In genomic region chr18:70426818-70427217, GRCh38 we compare ENCODE assay signal across 19 cellular contexts.
"Had no signal": no experiment of that assay in that cellular context is flagged by ENCODE, and none has a peak within 500 bp of the region (broad histone marks: within the 10 kb centered on the region; RNA-seq: fewer than 3 reads in every experiment).

No MANE protein-coding gene starts in this region.

- H3K4me1 Mint-ChIP-seq: naive B cell; stimulated activated naive B cell treated with anti-CD40 and anti-IgM and Interleukin-4, amounts not matched to agents 10 μg/mL and 1 μg/mL and 100 μg/mL, for 72 hours; stimulated activated naive CD8-positive, alpha-beta T cell treated with anti-CD3 and anti-CD28 coated beads, Interleukin-15, amount 100 ng/mL, for 72 hours had no signal

- H3K27me3 ChIP-seq: esophagus muscularis mucosa, gastrocnemius medialis, right atrium auricular region, sigmoid colon, transverse colon had no signal

- H3K4me3 Mint-ChIP-seq: effector memory CD8-positive, alpha-beta T cell; memory B cell; naive B cell; nephron; stimulated activated naive B cell treated with anti-CD40 and anti-IgM and Interleukin-4, amounts not matched to agents 10 μg/mL and 1 μg/mL and 100 μg/mL, for 72 hours; stimulated activated naive CD8-positive, alpha-beta T cell treated with anti-CD3 and anti-CD28 coated beads, Interleukin-15, amount 100 ng/mL, for 72 hours had no signal

- H3K36me3 Mint-ChIP-seq: memory B cell; naive B cell; stimulated activated naive B cell treated with anti-CD40 and anti-IgM and Interleukin-4, amounts not matched to agents 10 μg/mL and 1 μg/mL and 100 μg/mL, for 72 hours had no signal

- ATAC-seq: effector memory CD8-positive, alpha-beta T cell; gastrocnemius medialis; lower lobe of right lung; stimulated activated naive B cell treated with anti-CD40 and anti-IgM and Interleukin-4, amounts not matched to agents 10 μg/mL and 1 μg/mL and 100 μg/mL, for 72 hours; stimulated activated naive CD8-positive, alpha-beta T cell treated with anti-CD3 and anti-CD28 coated beads, Interleukin-15, amount 100 ng/mL, for 72 hours had no signal

- DNase-seq: effector memory CD8-positive, alpha-beta T cell; gastrocnemius medialis; left ventricle myocardium inferior; lower lobe of right lung; midbrain; naive B cell; sigmoid colon; stimulated activated CD4-positive, alpha-beta T cell treated with anti-CD3 and anti-CD28 coated beads, Interleukin-2, amount 100 ng/mL, for 24 hours; stimulated activated CD4-positive, alpha-beta T cell treated with anti-CD3 and anti-CD28 coated beads, Interleukin-4, amount 100 ng/mL, for 4 hours; stimulated activated naive B cell treated with anti-CD40 and anti-IgM and Interleukin-4, amounts not matched to agents 10 μg/mL and 1 μg/mL and 100 μg/mL, for 72 hours; stimulated activated naive CD8-positive, alpha-beta T cell treated with anti-CD3 and anti-CD28 coated beads, Interleukin-15, amount 100 ng/mL, for 72 hours; transverse colon had no signal

- H3K27me3 Mint-ChIP-seq: memory B cell had no signal

- H3K27ac Mint-ChIP-seq: effector memory CD8-positive, alpha-beta T cell; memory B cell; naive B cell; nephron; stimulated activated naive B cell treated with anti-CD40 and anti-IgM and Interleukin-4, amounts not matched to agents 10 μg/mL and 1 μg/mL and 100 μg/mL, for 72 hours had no signal

- H3K9me3 ChIP-seq: esophagus muscularis mucosa, gastrocnemius medialis, left ventricle myocardium inferior, lower lobe of right lung, right atrium auricular region, sigmoid colon, thoracic aorta, transverse colon had no signal

- H3K36me3 ChIP-seq: esophagus muscularis mucosa, gastrocnemius medialis, left ventricle myocardium inferior, lower lobe of right lung, right atrium auricular region, sigmoid colon, thoracic aorta, transverse colon had no signal

- H3K27ac ChIP-seq: epithelial cell of prostate, esophagus muscularis mucosa, gastrocnemius medialis, left ventricle myocardium inferior, lower lobe of right lung, right atrium auricular region, sigmoid colon, skin epidermis, thoracic aorta, transverse colon had no signal

- H3K4me3 ChIP-seq: esophagus muscularis mucosa, gastrocnemius medialis, left ventricle myocardium inferior, lower lobe of right lung, right atrium auricular region, sigmoid colon, skin epidermis, thoracic aorta, transverse colon had no signal

- H3K9me3 Mint-ChIP-seq: effector memory CD8-positive, alpha-beta T cell; memory B cell; nephron; stimulated activated naive B cell treated with anti-CD40 and anti-IgM and Interleukin-4, amounts not matched to agents 10 μg/mL and 1 μg/mL and 100 μg/mL, for 72 hours; stimulated activated naive CD8-positive, alpha-beta T cell treated with anti-CD3 and anti-CD28 coated beads, Interleukin-15, amount 100 ng/mL, for 72 hours had no signal
